In genomic region chr1:91821126-91821868, GRCh38 we compare ENCODE assay signal across 16 cellular contexts.
DNase-seq lines count a peak whose midpoint lies in the region; ATAC-seq and TF ChIP-seq lines count a peak whose summit lies in the region.
"Had no signal": no experiment of that assay in that cellular context is flagged by ENCODE, and none has a peak within 500 bp of the region (broad histone marks: within the 10 kb centered on the region; RNA-seq: fewer than 3 reads in every experiment).

No MANE protein-coding gene starts in this region.

- H3K79me2 ChIP-seq in H9 (ENCODE audit: insufficient read depth, low read length): no peaks in the 10 kb centered on the region

- no peak overlapping the region for H3K4ac ChIP-seq in H9 (ENCODE audit: low read depth, low read length)

- TF ChIP-seq CTCF in upper lobe of right lung (IDR thresholded peaks at IDR 0.05) (no peak), H9 (conservative IDR thresholded peaks at IDR 0.05) (no peak), GM20000 (IDR thresholded peaks at IDR 0.05; ENCODE audit: extremely low read depth, missing control alignments) (no peak), brain microvascular endothelial cell (IDR thresholded peaks at IDR 0.05; ENCODE audit: low read depth, low read length, missing control alignments) (no peak)

- H3K9me3 ChIP-seq in upper lobe of right lung (no peaks in the 10 kb centered on the region), H9 (ENCODE audit: control insufficient read depth, low read depth, low read length) (no peaks in the 10 kb centered on the region)
- H3K9me3 ChIP-seq: MG63 had no signal

- no peak overlapping the region for H3K9ac ChIP-seq in H9 (ENCODE audit: extremely low read depth, insufficient read length, low read length)
- H3K9ac ChIP-seq: KMS-11 had no signal

- no peak overlapping the region for H3K23ac ChIP-seq in H9 (ENCODE audit: insufficient read length, low read depth, low read length)

- no peak overlapping the region for H2BK120ac ChIP-seq in H9 (ENCODE audit: low read depth, low read length, poor library complexity, severe bottlenecking)

- H3K4me2 ChIP-seq in H9 (ENCODE audit: insufficient read depth, insufficient read length, low read length): no peak overlapping the region
- H3K4me2 ChIP-seq: KMS-11 had no signal

- no peak overlapping the region for H3T11ph ChIP-seq in H9 (ENCODE audit: low read length)

- ATAC-seq in effector memory CD8-positive, alpha-beta T cell (replicated peaks): no peak
- ATAC-seq in upper lobe of right lung: peak; percentile 39

- H4K5ac ChIP-seq in H9 (ENCODE audit: insufficient read length, low read depth, low read length): no peak overlapping the region

- H3K23me2 ChIP-seq in H9 (ENCODE audit: insufficient read length, low read depth, low read length, poor library complexity, severe bottlenecking): no peaks in the 10 kb centered on the region

- H2BK20ac ChIP-seq in H9 (ENCODE audit: low read depth, low read length, poor library complexity, severe bottlenecking): no peak overlapping the region

- H2AK5ac ChIP-seq in H9 (ENCODE audit: insufficient read length, low read length): no peak overlapping the region

- H3K4me1 ChIP-seq in upper lobe of right lung: peaks cover 25% of the 10 kb centered on the region
- no peaks in the 10 kb centered on the region for H3K4me1 ChIP-seq in H9 (ENCODE audit: insufficient read depth, low read length)

- no peaks in the 10 kb centered on the region for H3K27me3 ChIP-seq in upper lobe of right lung
- H3K27me3 ChIP-seq in H9 (ENCODE audit: insufficient read depth, low read length): no peaks in the 10 kb centered on the region
- no peaks in the 10 kb centered on the region for H3K27me3 ChIP-seq in brain microvascular endothelial cell (replicated peaks)
- H3K27me3 ChIP-seq: MG63 had no signal

- peaks cover 8% of the 10 kb centered on the region for H3K36me3 Mint-ChIP-seq in effector memory CD8-positive, alpha-beta T cell (ENCODE audit: insufficient read depth)
- H3K36me3 Mint-ChIP-seq in H9 (ENCODE audit: insufficient read depth in 1 of 3, low read depth in 3 of 3): no peaks in the 10 kb centered on the region

- DNase-seq in NOMO-1 (lab: John Stamatoyannopoulos, UW; ENCODE audit: unreplicated experiment in 2 of 2): peak; percentile 1
- no peak for DNase-seq in NOMO-1 treated with dmso at 0.1 percent for 144 hours (lab: John Stamatoyannopoulos, UW; ENCODE audit: unreplicated experiment)
- DNase-seq in OCI-M1 (lab: John Stamatoyannopoulos, UW): peak; percentile 27
- DNase-seq in effector memory CD8-positive, alpha-beta T cell: no peak
- no peak for DNase-seq in upper lobe of right lung
- DNase-seq in H9: no peak
- no peak for DNase-seq in GM20000 (ENCODE audit: low spot score)
- DNase-seq in brain microvascular endothelial cell: no peak
- DNase-seq: DMS 273 treated with DMSO at 0.1 percent for 48 hours, MG63, NCI-H1092 treated with DMSO at 0.1 percent for 48 hours, NCI-H1694 treated with DMSO at 0.1 percent for 48 hours, NCI-H69, SHP77 had no signal

- H3K36me3 ChIP-seq in upper lobe of right lung (no peaks in the 10 kb centered on the region), brain microvascular endothelial cell (replicated peaks) (no peaks in the 10 kb centered on the region)
- H3K36me3 ChIP-seq: MG63 had no signal

- in situ Hi-C loops in brain microvascular endothelial cell (cut with HindIII; ENCODE audit: low pct_ligation_motif_present, low sequenced_read_pairs): no loop called here

- no peak overlapping the region for H3K56ac ChIP-seq in H9 (ENCODE audit: insufficient read length, low read depth, low read length)

- H3K27ac ChIP-seq in upper lobe of right lung (no peak overlapping the region), H9 (ENCODE audit: insufficient read length, low read depth, low read length) (no peak overlapping the region), brain microvascular endothelial cell (no peak overlapping the region)
- H3K27ac ChIP-seq: 22Rv1, KMS-11 had no signal

- intact Hi-C loops in upper lobe of right lung (cut with DNase I): no loop called here

- peak overlapping the region; percentile 55 to 69 for H3K27ac Mint-ChIP-seq in effector memory CD8-positive, alpha-beta T cell
- H3K27ac Mint-ChIP-seq in H9: peak overlapping the region in 1 of 3 experiments; percentile 14; a peak in 1 of 7 replicates

- H4K91ac ChIP-seq in H9 (ENCODE audit: insufficient read length, low read depth, low read length): no peak overlapping the region

- H3K4me1 Mint-ChIP-seq in effector memory CD8-positive, alpha-beta T cell (ENCODE audit: low read depth in 2 of 2): peaks cover 42 to 70% of the 10 kb centered on the region in 2 donors
- H3K4me1 Mint-ChIP-seq in H9: peaks cover 7 to 15% of the 10 kb centered on the region in 2 experiments

- peak overlapping the region in 1 of 2 donors; percentile 2 for H3K4me3 Mint-ChIP-seq in effector memory CD8-positive, alpha-beta T cell
- no peak overlapping the region for H3K4me3 Mint-ChIP-seq in H9

- H3K79me1 ChIP-seq in H9 (ENCODE audit: insufficient read depth, low read depth, low read length, poor library complexity, severe bottlenecking): no peaks in the 10 kb centered on the region

- H3K4me3 ChIP-seq in upper lobe of right lung: no peak overlapping the region
- no peak overlapping the region for H3K4me3 ChIP-seq in brain microvascular endothelial cell (ENCODE audit: low read depth, low read length)
- H3K4me3 ChIP-seq: MG63 had no signal

- no peak overlapping the region for H3K14ac ChIP-seq in H9 (ENCODE audit: insufficient read depth, low read length)

- no peaks in the 10 kb centered on the region for H4K20me1 ChIP-seq in H9 (ENCODE audit: control insufficient read depth, insufficient read depth, insufficient read length)

- no peak overlapping the region for H2AFZ ChIP-seq in H9 (ENCODE audit: low read length)

- H2BK15ac ChIP-seq in H9 (ENCODE audit: low read depth, low read length): no peak overlapping the region

- H2BK5ac ChIP-seq in H9 (ENCODE audit: insufficient read length, low read length): no peak overlapping the region

- no peaks in the 10 kb centered on the region for H3K9me3 Mint-ChIP-seq in effector memory CD8-positive, alpha-beta T cell
- no peaks in the 10 kb centered on the region for H3K9me3 Mint-ChIP-seq in H9

- H3K18ac ChIP-seq in H9 (ENCODE audit: insufficient read length, low read depth, low read length): no peak overlapping the region

- H3K27me3 Mint-ChIP-seq in effector memory CD8-positive, alpha-beta T cell: no peaks in the 10 kb centered on the region
- no peaks in the 10 kb centered on the region for H3K27me3 Mint-ChIP-seq in H9 (ENCODE audit: low read depth)

- H4K8ac ChIP-seq in H9 (replicated peaks; ENCODE audit: insufficient read length, low read depth, low read length): no peak overlapping the region

- H2BK12ac ChIP-seq in H9 (ENCODE audit: insufficient read length, low read depth, low read length): no peak overlapping the region

- no CpG with 5 or more reads among the region's 6 CpGs for WGBS in H9 (ENCODE audit: extremely low coverage, insufficient read length, low lambda C conversion rate)

Comparison
In these comparisons a context has a peak if more than half of its experiments do, and no peak if none do; other contexts are left out.
1. DNase-seq: peak in NOMO-1 (2 of 2) and OCI-M1 (single experiment); none in NOMO-1 treated with dmso at 0.1 percent for 144 hours (single experiment), effector memory CD8-positive, alpha-beta T cell (0 of 3), upper lobe of right lung (single experiment), H9 (single experiment), GM20000 (single experiment) and brain microvascular endothelial cell (single experiment).